In the genomic region with DNA sequence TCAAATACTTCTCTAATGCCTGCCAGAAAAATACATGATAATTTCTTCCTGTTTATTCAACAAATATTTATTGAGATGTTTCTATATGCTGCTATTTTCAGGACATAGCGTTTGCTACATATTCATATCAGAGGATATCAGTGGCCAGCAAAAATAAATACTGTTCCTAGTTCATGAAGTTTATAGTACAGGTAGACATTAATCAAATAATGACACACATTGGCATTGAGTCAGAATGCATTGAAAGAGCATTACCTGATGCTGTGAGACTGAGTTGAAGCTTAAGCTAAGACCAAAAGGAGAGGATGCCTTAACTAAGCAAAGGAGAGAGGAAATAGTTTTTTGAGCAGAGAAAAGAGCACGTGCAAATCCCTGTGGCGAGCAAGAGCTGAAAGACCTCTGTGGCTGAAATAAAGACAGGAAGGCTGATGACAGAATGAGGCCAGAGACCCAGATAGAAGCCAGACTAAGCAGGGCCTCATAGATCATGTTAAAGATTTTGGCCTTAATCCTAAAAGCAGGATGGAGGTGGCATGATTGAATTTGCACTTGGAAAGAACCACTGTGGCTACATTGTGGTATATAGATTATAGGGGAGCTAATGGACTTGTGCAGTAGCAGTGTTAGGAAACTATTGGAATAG, we compare ENCODE assay signal across 20 cellular contexts. TPM values are rescaled to one million over a fixed set of nuclear protein-coding genes. Genes with fewer than 3 reads are reported as not detected.
DNase-seq lines count a peak whose midpoint lies in the region; ATAC-seq and TF ChIP-seq lines count a peak whose summit lies in the region.
"Had no signal": no experiment of that assay in that cellular context is flagged by ENCODE, and none has a peak within 500 bp of the region (broad histone marks: within the 10 kb centered on the region; RNA-seq: fewer than 3 reads in every experiment).

No MANE protein-coding gene starts in this region.

- peak overlapping the region in 1 of 2 donors; percentile 14 for H3K4me3 Mint-ChIP-seq in stimulated activated naive CD8-positive, alpha-beta T cell treated with anti-CD3 and anti-CD28 coated beads, Interleukin-15, amount 100 ng/mL, for 72 hours
- peak overlapping the region; percentile 4 for H3K4me3 Mint-ChIP-seq in T-helper 17 cell
- H3K4me3 Mint-ChIP-seq: CD8-positive, alpha-beta memory T cell; H9 had no signal

- no peaks in the 10 kb centered on the region for H3K9me3 ChIP-seq in T-helper 17 cell (ENCODE audit: control insufficient read depth, low read length, poor library complexity, severe bottlenecking)
- H3K9me3 ChIP-seq: BLaER1 had no signal

- H3K4me1 Mint-ChIP-seq in stimulated activated naive CD8-positive, alpha-beta T cell treated with anti-CD3 and anti-CD28 coated beads, Interleukin-15, amount 100 ng/mL, for 72 hours: peaks cover 64% of the 10 kb centered on the region
- peaks cover 38% of the 10 kb centered on the region for H3K4me1 Mint-ChIP-seq in T-helper 17 cell

- no peak overlapping the region for H3K27ac Mint-ChIP-seq in stimulated activated naive CD8-positive, alpha-beta T cell treated with anti-CD3 and anti-CD28 coated beads, Interleukin-15, amount 100 ng/mL, for 72 hours
- H3K27ac Mint-ChIP-seq in T-helper 17 cell: peak overlapping the region; percentile 82
- H3K27ac Mint-ChIP-seq: H9 had no signal

- H3K36me3 Mint-ChIP-seq in T-helper 17 cell (ENCODE audit: low read depth): no peaks in the 10 kb centered on the region

- H3K27me3 Mint-ChIP-seq in stimulated activated naive CD8-positive, alpha-beta T cell treated with anti-CD3 and anti-CD28 coated beads, Interleukin-15, amount 100 ng/mL, for 72 hours: no peaks in the 10 kb centered on the region
- no peaks in the 10 kb centered on the region for H3K27me3 Mint-ChIP-seq in T-helper 17 cell
- H3K27me3 Mint-ChIP-seq: CD8-positive, alpha-beta memory T cell had no signal

- no peaks in the 10 kb centered on the region for H3K9me3 Mint-ChIP-seq in stimulated activated naive CD8-positive, alpha-beta T cell treated with anti-CD3 and anti-CD28 coated beads, Interleukin-15, amount 100 ng/mL, for 72 hours
- H3K9me3 Mint-ChIP-seq: CD8-positive, alpha-beta memory T cell; H9 had no signal

- no peak overlapping the region for H3K4me3 ChIP-seq in epithelial cell of esophagus (ENCODE audit: low read length)
- H3K4me3 ChIP-seq: BLaER1 had no signal

- no peak for TF ChIP-seq CTCF in epithelial cell of esophagus (IDR thresholded peaks at IDR 0.05; ENCODE audit: insufficient read depth, low read depth, low read length, missing control alignments)

- DNase-seq in stimulated activated naive CD8-positive, alpha-beta T cell treated with anti-CD3 and anti-CD28 coated beads, Interleukin-15, amount 100 ng/mL, for 72 hours: no peak
- DNase-seq in stimulated activated naive CD8-positive, alpha-beta T cell treated with anti-CD3 and anti-CD28 coated beads, Interleukin-15, Interleukin-2, amounts not matched to agents 100 U/mL and 50 U/mL, for 24 hours: no peak
- DNase-seq in T-helper 17 cell (no peak), epithelial cell of esophagus (ENCODE audit: low read depth) (peak; percentile 17), NCI-H146 (lab: John Stamatoyannopoulos, UW) (no peak), T-helper 9 cell (no peak), SKM-1 treated with dmso at 0.1 percent for 144 hours (lab: John Stamatoyannopoulos, UW; ENCODE audit: unreplicated experiment) (no peak), NCI-H1694 treated with DMSO at 0.1 percent for 48 hours (lab: John Stamatoyannopoulos, UW) (no peak)
- DNase-seq: CD8-positive, alpha-beta memory T cell; DMS79 treated with DMSO at 0.1 percent for 48 hours; H9; KG1; NCI-H1417 treated with DMSO at 0.1 percent for 48 hours; NCI-H2029 treated with DMSO at 0.1 percent for 48 hours; NCI-H2171 treated with DMSO at 0.1 percent for 48 hours; NCI-H446; NCI-H69 had no signal

- peak; percentile 46 for ATAC-seq in stimulated activated naive CD8-positive, alpha-beta T cell treated with anti-CD3 and anti-CD28 coated beads, Interleukin-15, amount 100 ng/mL, for 72 hours
- no peak for ATAC-seq in stimulated activated naive CD8-positive, alpha-beta T cell treated with anti-CD3 and anti-CD28 coated beads, Interleukin-15, Interleukin-2, amounts not matched to agents 100 U/mL and 50 U/mL, for 24 hours
- no peak for ATAC-seq in T-helper 17 cell
- ATAC-seq: HepG2, Right ventricle myocardium inferior had no signal

RNA-seq across cellular contexts. Expression of gene FAM241A, which starts 36.2 kb away (rescaled TPM):
- 1 to 10 TPM; 2.8 to 3.7 TPM for total RNA-seq in T-helper 17 cell

RNA-seq across cellular contexts. Expression of gene AP1AR, which starts 50.1 kb away (rescaled TPM):
- total RNA-seq in T-helper 17 cell: 10 to 100 TPM; 10.4 to 15.2 TPM
